In genomic region chr6:5728726-5729434, GRCh38 we compare ENCODE assay signal across 10 cellular contexts.
DNase-seq lines count a peak whose midpoint lies in the region; ATAC-seq and TF ChIP-seq lines count a peak whose summit lies in the region.
"Had no signal": no experiment of that assay in that cellular context is flagged by ENCODE, and none has a peak within 500 bp of the region (broad histone marks: within the 10 kb centered on the region; RNA-seq: fewer than 3 reads in every experiment).

No MANE protein-coding gene starts in this region.

- H2AFZ ChIP-seq in OCI-LY3 (ENCODE audit: low read depth, low read length), result no peak overlapping the region

- H3K27me3 ChIP-seq in OCI-LY3 (ENCODE audit: low read depth, low read length) (peaks cover 22% of the 10 kb centered on the region), right lobe of liver (no peaks in the 10 kb centered on the region)

- H4K20me1 ChIP-seq in OCI-LY3 (ENCODE audit: insufficient read depth, low read length), result peaks cover 23% of the 10 kb centered on the region; the same call in 1 of the 2 replicates

- no peaks in the 10 kb centered on the region for H3K36me3 ChIP-seq in OCI-LY3 (replicated peaks; ENCODE audit: low read depth, low read length)
- no peaks in the 10 kb centered on the region for H3K36me3 ChIP-seq in right lobe of liver

- ATAC-seq in GM21529 (IDR thresholded peaks at IDR 0.05; ENCODE audit: unreplicated experiment) (no peak), GM18517 (IDR thresholded peaks at IDR 0.05; ENCODE audit: unreplicated experiment) (no peak), left cardiac atrium (no peak), right lobe of liver (no peak)
- ATAC-seq: K562 had no signal

- TF ChIP-seq CTCF in OCI-LY3 (IDR thresholded peaks at IDR 0.05; ENCODE audit: low read depth, low read length) (no peak), right lobe of liver (IDR thresholded peaks at IDR 0.05) (no peak)

- H3K4me2 ChIP-seq in OCI-LY3 (ENCODE audit: low read length), result peak overlapping the region; percentile 84

- no peak for TF ChIP-seq POLR2A in right lobe of liver (IDR thresholded peaks at IDR 0.05)

- H3K9me3 ChIP-seq in OCI-LY3 (ENCODE audit: insufficient read depth, low read length) (no peaks in the 10 kb centered on the region), right lobe of liver (no peaks in the 10 kb centered on the region)

- H3K27ac ChIP-seq in OCI-LY3 (ENCODE audit: low read length), result no peak overlapping the region
- H3K27ac ChIP-seq in right lobe of liver, result no peak overlapping the region

- peaks cover 22% of the 10 kb centered on the region for H3K4me1 ChIP-seq in OCI-LY3 (ENCODE audit: low read length)
- H3K4me1 ChIP-seq in right lobe of liver, result no peaks in the 10 kb centered on the region

- H3K4me3 ChIP-seq in OCI-LY3 (ENCODE audit: low read length), result peak overlapping the region; percentile 63
- H3K4me3 ChIP-seq in right lobe of liver, result no peak overlapping the region
- H3K4me3 ChIP-seq: K562 had no signal

- H3K79me2 ChIP-seq in OCI-LY3 (ENCODE audit: low read length), result no peaks in the 10 kb centered on the region

- DNase-seq in AG20443 (ENCODE audit: low spot score), result peak; percentile 29
- DNase-seq in HS-5 (ENCODE audit: low read depth), result peak; percentile 82
- peak; percentile 50 for DNase-seq in glomerular endothelial cell (ENCODE audit: extremely low read depth, low read depth, low spot score)
- no peak for DNase-seq in left cardiac atrium
- no peak for DNase-seq in right lobe of liver
- DNase-seq: CD4-positive, CD25-positive, alpha-beta regulatory T cell had no signal

- intact Hi-C loops in left cardiac atrium (cut with DNase I) (no loop called here), right lobe of liver (cut with DNase I) (no loop called here)

- 83% methylated on average over 5 of the region's 21 CpGs for WGBS in right lobe of liver (ENCODE audit: insufficient coverage, low coverage, low lambda C conversion rate, missing lambda C conversion rate)

- peak overlapping the region; percentile 24; the same call in 1 of the 2 replicates for H3K9ac ChIP-seq in OCI-LY3 (ENCODE audit: low read length)

Comparison
In these comparisons a context has a peak if more than half of its experiments do, and no peak if none do; other contexts are left out.
1. DNase-seq: peak in AG20443 (single experiment), HS-5 (single experiment) and glomerular endothelial cell (single experiment); none in left cardiac atrium (single experiment) and right lobe of liver (0 of 3).